In genomic region chr16:56824335-56824734, GRCh38 we compare ENCODE assay signal across 8 cellular contexts. TPM values are rescaled to one million over a fixed set of nuclear protein-coding genes. Genes with fewer than 3 reads are reported as not detected.
DNase-seq lines count a peak whose midpoint lies in the region; ATAC-seq, FAIRE-seq and TF ChIP-seq lines count a peak whose summit lies in the region.

No MANE protein-coding gene starts in this region.

- TF ChIP-seq CTCF in KMS-11 (conservative IDR thresholded peaks at IDR 0.05; ENCODE audit: low read depth, low read length) (no peak), astrocyte of the cerebellum (IDR thresholded peaks at IDR 0.05; ENCODE audit: low read depth, low read length, missing control alignments) (peak; percentile 40), HepG2 (CRISPR knock-in tag; IDR thresholded peaks at IDR 0.05) (peak; percentile 39)

- H3K4me2 ChIP-seq in KMS-11 (no peak overlapping the region), HepG2 (ENCODE audit: low read depth, low read length) (no peak overlapping the region)

- H4K20me1 ChIP-seq in KMS-11 (ENCODE audit: insufficient read depth), result no peaks in the 10 kb centered on the region
- H4K20me1 ChIP-seq in HepG2 (ENCODE audit: insufficient read depth, low read length), result no peaks in the 10 kb centered on the region

- no peaks in the 10 kb centered on the region for H3K9me3 ChIP-seq in HepG2 (ENCODE audit: low read length)

- POLR2A ChIA-PET in HepG2 (lab: Yijun Ruan, JAX), result no interaction called here
- POLR2A ChIA-PET in activated CD8-positive, alpha-beta T cell treated with anti-CD3 and anti-CD28 coated beads, Interleukin-2, amount 10 ng/mL, durations not matched to agents 7 days and 5 days (lab: Charles Lee), result no interaction called here

- ATAC-seq in HepG2, result peak; percentile 94
- ATAC-seq in activated T-cell treated with anti-CD3 and anti-CD28 coated beads, Interleukin-2, amount 50 U/mL, for 4 hours, result no peak
- ATAC-seq in activated CD8-positive, alpha-beta T cell treated with anti-CD3 and anti-CD28 coated beads, Interleukin-2, amount 10 ng/mL, durations not matched to agents 7 days and 5 days, result no peak

- no peak overlapping the region for H3K4me3 ChIP-seq in KMS-11 (IDR thresholded peaks at IDR 0.05; ENCODE audit: insufficient read depth, low read depth, low read length)
- H3K4me3 ChIP-seq in astrocyte of the cerebellum (ENCODE audit: low read depth, low read length), result no peak overlapping the region
- no peak overlapping the region for H3K4me3 ChIP-seq in HepG2 (replicated peaks in 1 of 3; ENCODE audit: insufficient read depth in 1 of 3, low read depth in 2 of 3, low read length in 3 of 3)

- intact Hi-C loops in HepG2 (cut with micrococcal nuclease; ENCODE audit: unreplicated experiment), result no loop called here

- no peak for FAIRE-seq in HepG2 (lab: Jason Lieb, UNC)
- FAIRE-seq in GM19239 (lab: Jason Lieb, UNC), result no peak
- FAIRE-seq in RCC 7860 (lab: Jason Lieb, UNC), result no peak

- H3K27ac Mint-ChIP-seq in activated CD8-positive, alpha-beta T cell treated with anti-CD3 and anti-CD28 coated beads, Interleukin-2, amount 10 ng/mL, durations not matched to agents 7 days and 5 days, result no peak overlapping the region

- in situ Hi-C loops in astrocyte of the cerebellum (cut with HindIII; ENCODE audit: low sequenced_read_pairs) (no loop called here), HepG2 (cut with HindIII; ENCODE audit: extremely low pct_ligation_motif_present, low pct_unique_long_range_greater_than_20kb) (no loop called here)

- H3K27me3 ChIP-seq in KMS-11 (ENCODE audit: insufficient read depth, low read depth) (no peaks in the 10 kb centered on the region), HepG2 (ENCODE audit: control insufficient read depth in 1 of 2, insufficient read depth in 2 of 2, low read length in 2 of 2) (no peaks in the 10 kb centered on the region)

- no TSS peak for BruUV-seq in HepG2 (replicated peaks; lab: Mats Ljungman, UMichigan)

- no peaks in the 10 kb centered on the region for H3K9me3 Mint-ChIP-seq in activated T-cell treated with anti-CD3 and anti-CD28 coated beads, Interleukin-2, amount 50 U/mL, for 4 hours
- H3K9me3 Mint-ChIP-seq in activated CD8-positive, alpha-beta T cell treated with anti-CD3 and anti-CD28 coated beads, Interleukin-2, amount 10 ng/mL, durations not matched to agents 7 days and 5 days (ENCODE audit: insufficient read depth), result no peaks in the 10 kb centered on the region

- CTCF ChIA-PET in HepG2 (lab: Yijun Ruan, JAX; ENCODE audit: low intra/inter-chr PET ratio, low total read pairs), result no interaction called here
- CTCF ChIA-PET in activated CD8-positive, alpha-beta T cell treated with anti-CD3 and anti-CD28 coated beads, Interleukin-2, amount 10 ng/mL, durations not matched to agents 7 days and 5 days (lab: Charles Lee), result interaction anchor here (2.6 kb wide), 1 partner anchor 32 kb away, joined by 6 read pairs; no protein-coding TSS in a partner anchor

- no peak overlapping the region for H2AFZ ChIP-seq in KMS-11 (ENCODE audit: low read depth)
- H2AFZ ChIP-seq in HepG2 (ENCODE audit: low read length), result no peak overlapping the region

- H3K27ac ChIP-seq in KMS-11 (0 out of 2 replicates have a peak overlapping the region, but pooled peaks have one; percentile 8), HepG2 (ENCODE audit: extremely low read length, insufficient read depth, low read length) (no peak overlapping the region)

- no peak for TF ChIP-seq POLR2A in HepG2 (IDR thresholded peaks at IDR 0.05; ENCODE audit: insufficient read depth in 1 of 2, low read depth in 2 of 2, low read length in 2 of 2)

- peaks cover 5% of the 10 kb centered on the region for H3K4me1 ChIP-seq in KMS-11 (ENCODE audit: low read depth, poor library complexity, severe bottlenecking)
- no peaks in the 10 kb centered on the region for H3K4me1 ChIP-seq in HepG2 (ENCODE audit: insufficient read depth, low read length)

- H3K27me3 Mint-ChIP-seq in activated T-cell treated with anti-CD3 and anti-CD28 coated beads, Interleukin-2, amount 50 U/mL, for 4 hours (ENCODE audit: low read depth), result no peaks in the 10 kb centered on the region
- H3K27me3 Mint-ChIP-seq in activated CD8-positive, alpha-beta T cell treated with anti-CD3 and anti-CD28 coated beads, Interleukin-2, amount 10 ng/mL, durations not matched to agents 7 days and 5 days (ENCODE audit: low read depth), result no peaks in the 10 kb centered on the region

- DNase-seq in AG08396 (ENCODE audit: low spot score) (peak; percentile 30), astrocyte of the cerebellum (ENCODE audit: low read depth) (no peak), HepG2 (ENCODE audit: low spot score) (peak; percentile 53), GM19239 (ENCODE audit: insufficient read length, low spot score) (no peak), RCC 7860 (ENCODE audit: low spot score) (no peak)
- DNase-seq in activated T-cell treated with anti-CD3 and anti-CD28 coated beads, Interleukin-2, amount 50 U/mL, for 4 hours, result no peak
- DNase-seq in activated CD8-positive, alpha-beta T cell treated with anti-CD3 and anti-CD28 coated beads, Interleukin-2, amount 10 ng/mL, durations not matched to agents 7 days and 5 days, result no peak

- peaks cover 31% of the 10 kb centered on the region for H3K36me3 Mint-ChIP-seq in activated T-cell treated with anti-CD3 and anti-CD28 coated beads, Interleukin-2, amount 50 U/mL, for 4 hours (ENCODE audit: insufficient read depth)
- peaks cover 23% of the 10 kb centered on the region for H3K36me3 Mint-ChIP-seq in activated CD8-positive, alpha-beta T cell treated with anti-CD3 and anti-CD28 coated beads, Interleukin-2, amount 10 ng/mL, durations not matched to agents 7 days and 5 days (ENCODE audit: low read depth)

- H3K36me3 ChIP-seq in KMS-11 (ENCODE audit: insufficient read depth) (no peaks in the 10 kb centered on the region), HepG2 (replicated peaks in 1 of 2; ENCODE audit: control insufficient read depth in 1 of 2, insufficient read depth in 2 of 2, low read length in 2 of 2) (peaks cover 14 to 65% of the 10 kb centered on the region in 2 experiments)

- WGBS in HepG2 (ENCODE audit: low lambda C conversion rate), result 86% methylated on average over 3 of the region's 3 CpGs

- TF ChIP-seq EP300 in HepG2 (IDR thresholded peaks at IDR 0.05; ENCODE audit: low read depth in 2 of 2, low read length in 2 of 2) (no peak), HepG2 (CRISPR knock-in tag; IDR thresholded peaks at IDR 0.05; ENCODE audit: borderline replicate concordance) (no peak)

- H3K9ac ChIP-seq in KMS-11 (no peak overlapping the region), HepG2 (ENCODE audit: insufficient read depth, low read depth, low read length) (no peak overlapping the region)

- no peak overlapping the region for H3K4me3 Mint-ChIP-seq in activated T-cell treated with anti-CD3 and anti-CD28 coated beads, Interleukin-2, amount 50 U/mL, for 4 hours
- no peak overlapping the region for H3K4me3 Mint-ChIP-seq in activated CD8-positive, alpha-beta T cell treated with anti-CD3 and anti-CD28 coated beads, Interleukin-2, amount 10 ng/mL, durations not matched to agents 7 days and 5 days

- no peaks in the 10 kb centered on the region for H3K4me1 Mint-ChIP-seq in activated T-cell treated with anti-CD3 and anti-CD28 coated beads, Interleukin-2, amount 50 U/mL, for 4 hours (ENCODE audit: low read depth)
- H3K4me1 Mint-ChIP-seq in activated CD8-positive, alpha-beta T cell treated with anti-CD3 and anti-CD28 coated beads, Interleukin-2, amount 10 ng/mL, durations not matched to agents 7 days and 5 days (ENCODE audit: low read depth), result no peaks in the 10 kb centered on the region

- TF ChIP-seq RAD21 in HepG2 (CRISPR knock-in tag; IDR thresholded peaks at IDR 0.05), result 0 out of 2 replicates have a peak, but pooled peaks have one; percentile 28

- no peaks in the 10 kb centered on the region for H3K79me2 ChIP-seq in KMS-11 (ENCODE audit: insufficient read depth, low read depth)
- no peaks in the 10 kb centered on the region for H3K79me2 ChIP-seq in HepG2 (ENCODE audit: insufficient read depth, low read length)

RNA-seq across cellular contexts. Expression of gene SLC12A3, which starts 40.7 kb away (rescaled TPM):
- not detected in 2 replicates for total RNA-seq in HepG2 (2016; rRNA removed; fragmentation: Illumina TruSeq; extraction: Trizol)
- 0.35 TPM in 1 of 2 replicates, not detected in the other for total RNA-seq in HepG2 (2016; cell fraction: cytosol; rRNA removed; fragmentation: Illumina TruSeq; extraction: Trizol; ENCODE audit: low read depth)
- not detected in 2 replicates for total RNA-seq in HepG2 (2016; cell fraction: insoluble cytoplasmic fraction; rRNA removed; fragmentation: Illumina TruSeq; extraction: Trizol)
- total RNA-seq in HepG2 (2016; cell fraction: membrane; rRNA removed; fragmentation: Illumina TruSeq; extraction: Trizol), result 0.07 and 0.40 TPM in 2 replicates
- not detected in 2 replicates for total RNA-seq in HepG2 (2016; cell fraction: nucleus; rRNA removed; fragmentation: Illumina TruSeq; extraction: Trizol)
- polyA plus RNA-seq in HepG2 (2011; rRNA removed), result 5.1 and 6.2 TPM in 2 replicates
- 1.6 and 1.7 TPM in 2 replicates for polyA plus RNA-seq in HepG2 (2011; cell fraction: cytosol; rRNA removed)
- polyA plus RNA-seq in HepG2 (2011; cell fraction: nucleus; rRNA removed), result 21.0 and 30.1 TPM in 2 replicates
- polyA plus RNA-seq in HepG2 (2012), result 1.9 and 3.9 TPM in 2 replicates
- not detected in 2 replicates for polyA plus RNA-seq in HepG2 (2016; cell fraction: cytosol; fragmentation: Illumina TruSeq; extraction: Trizol; ENCODE audit: low read depth)
- polyA plus RNA-seq in HepG2 (2016; cell fraction: insoluble cytoplasmic fraction; fragmentation: Illumina TruSeq; extraction: Trizol; ENCODE audit: low read depth), result not detected in 2 replicates
- polyA plus RNA-seq in HepG2 (2016; cell fraction: membrane; fragmentation: Illumina TruSeq; extraction: Trizol; ENCODE audit: low read depth), result not detected in 2 replicates
- polyA plus RNA-seq in HepG2 (2016; cell fraction: nucleus; fragmentation: Illumina TruSeq; extraction: Trizol; ENCODE audit: insufficient read depth, low read depth), result not detected in 2 replicates
- 8.9 and 232 TPM in 2 replicates for polyA minus RNA-seq in HepG2 (2011; rRNA and poly(A)+ RNA removed; ENCODE audit: low replicate concordance)
- polyA minus RNA-seq in HepG2 (2011; cell fraction: cytosol; rRNA and poly(A)+ RNA removed), result 2.2 and 2.3 TPM in 2 replicates
- 7.0 and 7.5 TPM in 2 replicates for polyA minus RNA-seq in HepG2 (2011; cell fraction: nucleus; rRNA and poly(A)+ RNA removed)
- not detected for total RNA-seq in activated T-cell treated with anti-CD3 and anti-CD28 coated beads, Interleukin-2, amount 50 U/mL, for 4 hours
- not detected for total RNA-seq in activated CD8-positive, alpha-beta T cell treated with anti-CD3 and anti-CD28 coated beads, Interleukin-2, amount 10 ng/mL, durations not matched to agents 7 days and 5 days

Comparison
In these comparisons a context has a peak if more than half of its experiments do, and no peak if none do; other contexts are left out.
1. DNase-seq: peak in AG08396 (single experiment) and HepG2 (single experiment); none in astrocyte of the cerebellum (single experiment), activated T-cell treated with anti-CD3 and anti-CD28 coated beads, Interleukin-2, amount 50 U/mL, for 4 hours (single experiment), GM19239 (single experiment), activated CD8-positive, alpha-beta T cell treated with anti-CD3 and anti-CD28 coated beads, Interleukin-2, amount 10 ng/mL, durations not matched to agents 7 days and 5 days (single experiment) and RCC 7860 (single experiment).